Comparison of ENCODE assay signal across 15 cellular contexts in genomic region chr15:98580577-98580976, GRCh38.
DNase-seq lines count a peak whose midpoint lies in the region; ATAC-seq and TF ChIP-seq lines count a peak whose summit lies in the region.
"Had no signal": no experiment of that assay in that cellular context is flagged by ENCODE, and none has a peak within 500 bp of the region (broad histone marks: within the 10 kb centered on the region; RNA-seq: fewer than 3 reads in every experiment).

No MANE protein-coding gene starts in this region.

- H3K4me3 Mint-ChIP-seq in glutamatergic neuron (ENCODE audit: unreplicated experiment): no peak overlapping the region

- DNase-seq in AG20443 (ENCODE audit: low spot score) (peak; percentile 45), H7 (peak; percentile 32), glutamatergic neuron (peak; percentile 45), trophoblast cell (peak; percentile 44 to 52), NCI-H526 (lab: John Stamatoyannopoulos, UW) (no peak), right lobe of liver (no peak)
- DNase-seq: activated CD4-positive, alpha-beta T cell treated with anti-CD3 and anti-CD28 coated beads, Interleukin-2, amount 50 U/mL, for 1 hour; activated CD8-positive, alpha-beta memory T cell treated with anti-CD3 and anti-CD28 coated beads, Interleukin-2, amount 50 U/mL, for 48 hours; anterior cingulate cortex; left colon; NCI-H1436 treated with DMSO at 0.1 percent for 48 hours; NCI-H2227 treated with DMSO at 0.1 percent for 48 hours; stimulated activated CD4-positive, alpha-beta T cell treated with anti-CD3 and anti-CD28 coated beads, Interleukin-2, amount 100 ng/mL, for 48 hours had no signal

- no peaks in the 10 kb centered on the region for H3K9me3 ChIP-seq in trophoblast cell (ENCODE audit: insufficient read depth, low read depth, low read length)
- no peaks in the 10 kb centered on the region for H3K9me3 ChIP-seq in right lobe of liver

- peak overlapping the region; percentile 34 for H2BK120ac ChIP-seq in trophoblast cell (ENCODE audit: insufficient read depth, low read length, poor library complexity)

- H4K8ac ChIP-seq in trophoblast cell (ENCODE audit: low read depth, low read length): no peak overlapping the region

- WGBS in trophoblast cell (ENCODE audit: extremely low coverage, insufficient coverage, insufficient read length): no CpG with 5 or more reads among the region's 11 CpGs
- WGBS in right lobe of liver (ENCODE audit: insufficient coverage, low coverage, low lambda C conversion rate, missing lambda C conversion rate): 34% methylated on average over 8 of the region's 11 CpGs

- H3K27me3 Mint-ChIP-seq in glutamatergic neuron (ENCODE audit: unreplicated experiment): no peaks in the 10 kb centered on the region

- no peaks in the 10 kb centered on the region for H3K79me1 ChIP-seq in trophoblast cell (ENCODE audit: low read length)

- no peak overlapping the region for H3K23ac ChIP-seq in trophoblast cell (ENCODE audit: low read length)

- no peak for TF ChIP-seq POLR2A in right lobe of liver (IDR thresholded peaks at IDR 0.05)

- peak overlapping the region; percentile 39 for H2BK12ac ChIP-seq in trophoblast cell (ENCODE audit: low read length)

- intact Hi-C loops in right lobe of liver (cut with DNase I): no loop called here

- no peak overlapping the region for H2AK5ac ChIP-seq in trophoblast cell (ENCODE audit: low read length)

- no peak overlapping the region for H4K91ac ChIP-seq in trophoblast cell (ENCODE audit: low read depth, low read length)

- peak overlapping the region; percentile 35 for H3K4me2 ChIP-seq in trophoblast cell (ENCODE audit: low read length)
- H3K4me2 ChIP-seq: BLaER1 had no signal

- H3K27ac ChIP-seq in trophoblast cell (ENCODE audit: low read depth, low read length) (no peak overlapping the region), right lobe of liver (no peak overlapping the region)
- H3K27ac ChIP-seq: BLaER1 had no signal

- ATAC-seq in GM18867 (IDR thresholded peaks at IDR 0.05; ENCODE audit: unreplicated experiment) (no peak), right lobe of liver (no peak)
- ATAC-seq: left colon had no signal

- H3K9me3 Mint-ChIP-seq in glutamatergic neuron (ENCODE audit: unreplicated experiment): no peaks in the 10 kb centered on the region

- H3K36me3 ChIP-seq in H7 (replicated peaks; ENCODE audit: control insufficient read depth, insufficient read depth, low read length) (no peaks in the 10 kb centered on the region), trophoblast cell (ENCODE audit: control insufficient read depth in 1 of 2, insufficient read depth in 2 of 2, low read length in 2 of 2) (no peaks in the 10 kb centered on the region), right lobe of liver (no peaks in the 10 kb centered on the region)
- H3K36me3 ChIP-seq: BLaER1 had no signal

- peak overlapping the region; percentile 41 for H2BK5ac ChIP-seq in trophoblast cell (ENCODE audit: low read depth, low read length, poor library complexity)

- no peak overlapping the region for H2AFZ ChIP-seq in trophoblast cell (ENCODE audit: insufficient read depth, low read length, poor library complexity)

- H3K79me2 ChIP-seq in trophoblast cell (ENCODE audit: control insufficient read depth, insufficient read depth, low read length, poor library complexity): peaks cover 2% of the 10 kb centered on the region

- no peak overlapping the region for H3K14ac ChIP-seq in trophoblast cell (ENCODE audit: low read length)

- H3K27me3 ChIP-seq in H7 (ENCODE audit: control insufficient read depth, insufficient read depth, low read length) (no peaks in the 10 kb centered on the region), trophoblast cell (ENCODE audit: insufficient read depth, low read length) (no peaks in the 10 kb centered on the region), right lobe of liver (peaks cover 0 to 2% of the 10 kb centered on the region in 2 donors)
- H3K27me3 ChIP-seq: BLaER1 had no signal

- no peak overlapping the region for H3K4ac ChIP-seq in trophoblast cell (ENCODE audit: low read depth, low read length)

- no peak overlapping the region for H4K12ac ChIP-seq in trophoblast cell (ENCODE audit: low read depth, low read length)

- no peak overlapping the region for H3K18ac ChIP-seq in trophoblast cell (ENCODE audit: low read length)

- H3K27ac Mint-ChIP-seq in glutamatergic neuron (ENCODE audit: unreplicated experiment): no peak overlapping the region

- no peaks in the 10 kb centered on the region for H3K36me3 Mint-ChIP-seq in glutamatergic neuron (ENCODE audit: unreplicated experiment)

- H3K4me1 Mint-ChIP-seq in glutamatergic neuron (ENCODE audit: low read depth, unreplicated experiment): peaks cover 15% of the 10 kb centered on the region

- H3K4me1 ChIP-seq in trophoblast cell (ENCODE audit: control insufficient read depth in 1 of 2, insufficient read depth in 2 of 2, low read length in 2 of 2): peaks cover 4% of the 10 kb centered on the region in 2 experiments
- no peaks in the 10 kb centered on the region for H3K4me1 ChIP-seq in right lobe of liver
- H3K4me1 ChIP-seq: BLaER1 had no signal

- no peak for TF ChIP-seq CTCF in glutamatergic neuron (IDR thresholded peaks at IDR 0.05; ENCODE audit: partially characterized antibody, unreplicated experiment)
- TF ChIP-seq CTCF in right lobe of liver (IDR thresholded peaks at IDR 0.05): no peak

- H3K4me3 ChIP-seq in H7 (ENCODE audit: insufficient read depth, low read depth, low read length): no peak overlapping the region
- H3K4me3 ChIP-seq in trophoblast cell (ENCODE audit: low read depth, low read length): no peak overlapping the region
- H3K4me3 ChIP-seq in right lobe of liver: no peak overlapping the region
- H3K4me3 ChIP-seq: BLaER1 had no signal

- no peak overlapping the region for H3K9ac ChIP-seq in trophoblast cell (ENCODE audit: low read length)
- H3K9ac ChIP-seq: BLaER1 had no signal

Comparison
In these comparisons a context has a peak if more than half of its experiments do, and no peak if none do; other contexts are left out.
1. DNase-seq: peak in AG20443 (single experiment), H7 (single experiment), glutamatergic neuron (single experiment) and trophoblast cell (2 of 2); none in NCI-H526 (0 of 2) and right lobe of liver (0 of 3).